19 cellular contexts compared by ENCODE assay signal in the genomic region with DNA sequence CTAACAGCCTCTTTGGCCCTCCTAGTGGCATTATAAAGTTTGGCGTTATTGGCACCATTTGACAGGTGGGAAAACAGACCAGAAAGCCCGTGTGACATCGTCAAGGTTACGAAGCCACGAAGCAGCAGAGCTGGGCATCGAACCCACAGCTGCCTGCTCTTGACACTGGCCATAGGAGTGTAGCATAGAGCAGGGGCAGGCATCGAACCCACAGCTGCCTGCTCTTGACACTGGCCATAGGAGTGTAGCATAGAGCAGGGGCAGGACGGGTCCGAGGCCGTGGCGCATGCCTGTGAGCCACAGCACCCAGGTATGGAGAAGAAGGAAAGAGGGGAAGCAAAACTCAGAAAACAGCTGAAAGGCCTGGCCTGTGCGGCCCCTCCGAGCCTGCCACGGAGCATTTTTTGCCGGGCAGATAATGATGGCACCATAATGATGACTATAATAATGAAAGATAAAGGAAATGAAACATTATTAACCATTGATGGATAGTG. TPM values are rescaled to one million over a fixed set of nuclear protein-coding genes. Genes with fewer than 3 reads are reported as not detected.
DNase-seq lines count a peak whose midpoint lies in the region; ATAC-seq and TF ChIP-seq lines count a peak whose summit lies in the region.
"Had no signal": no experiment of that assay in that cellular context is flagged by ENCODE, and none has a peak within 500 bp of the region (broad histone marks: within the 10 kb centered on the region; RNA-seq: fewer than 3 reads in every experiment).

No MANE protein-coding gene starts in this region.

- H3K23ac ChIP-seq in mesenchymal stem cell (ENCODE audit: low read length in 2 of 2), result no peak overlapping the region

- H3K36me3 ChIP-seq in mesenchymal stem cell (ENCODE audit: control insufficient read depth in 1 of 2, insufficient read depth in 2 of 2, low read depth in 1 of 2, low read length in 2 of 2) (peaks cover 0 to 8% of the 10 kb centered on the region in 2 experiments), MG63 (no peaks in the 10 kb centered on the region)
- H3K36me3 ChIP-seq: BE2C, BLaER1 had no signal

- no peak overlapping the region for H3K14ac ChIP-seq in mesenchymal stem cell (ENCODE audit: low read length in 2 of 2)

- no peak overlapping the region for H3K18ac ChIP-seq in mesenchymal stem cell (ENCODE audit: low read depth in 1 of 2, low read length in 2 of 2)

- no peak overlapping the region for H2AK5ac ChIP-seq in mesenchymal stem cell (ENCODE audit: low read length, severe bottlenecking)

- no peak overlapping the region for H3K4ac ChIP-seq in mesenchymal stem cell (ENCODE audit: low read depth in 1 of 2, low read length in 2 of 2)

- no peak overlapping the region for H2BK120ac ChIP-seq in mesenchymal stem cell (ENCODE audit: low read depth, low read length)

- no peak overlapping the region for H3K27ac ChIP-seq in mesenchymal stem cell (ENCODE audit: low read length, poor library complexity, severe bottlenecking)
- H3K27ac ChIP-seq: BLaER1 had no signal

- H3K27me3 ChIP-seq in mesenchymal stem cell (ENCODE audit: control insufficient read depth in 1 of 2, insufficient read depth in 1 of 2, low read length in 2 of 2), result peaks cover 0 to 3% of the 10 kb centered on the region in 2 experiments
- no peaks in the 10 kb centered on the region for H3K27me3 ChIP-seq in MG63
- H3K27me3 ChIP-seq: BE2C, BLaER1 had no signal

- H4K8ac ChIP-seq in mesenchymal stem cell (ENCODE audit: low read length), result no peak overlapping the region

- peaks cover 20% of the 10 kb centered on the region for H3K79me1 ChIP-seq in mesenchymal stem cell (replicated peaks; ENCODE audit: low read length, poor library complexity, severe bottlenecking)

- H3K9me3 ChIP-seq in mesenchymal stem cell (ENCODE audit: control insufficient read depth, low read length), result no peaks in the 10 kb centered on the region
- no peaks in the 10 kb centered on the region for H3K9me3 ChIP-seq in MG63

- no peak overlapping the region for H3K27ac Mint-ChIP-seq in chondrocyte (ENCODE audit: unreplicated experiment)
- H3K27ac Mint-ChIP-seq: CD14-positive monocyte; CD4-positive, alpha-beta memory T cell; CD4-positive, CD25-positive, alpha-beta regulatory T cell; CD8-positive, alpha-beta memory T cell had no signal

- no peak overlapping the region for H3K4me2 ChIP-seq in mesenchymal stem cell (ENCODE audit: low read length, poor library complexity, severe bottlenecking)
- H3K4me2 ChIP-seq: BLaER1 had no signal

- no peak overlapping the region for H2BK12ac ChIP-seq in mesenchymal stem cell (ENCODE audit: low read length in 2 of 2)

- H4K91ac ChIP-seq in mesenchymal stem cell (ENCODE audit: low read length), result peak overlapping the region; percentile 21

- peaks cover 2% of the 10 kb centered on the region for H3K4me1 ChIP-seq in mesenchymal stem cell (ENCODE audit: control insufficient read depth, insufficient read depth, low read depth, low read length)
- H3K4me1 ChIP-seq: BE2C had no signal

- H3K9ac ChIP-seq in mesenchymal stem cell (ENCODE audit: low read length), result no peak overlapping the region
- H3K9ac ChIP-seq: BLaER1 had no signal

- H3K9me3 Mint-ChIP-seq in chondrocyte (ENCODE audit: low read depth), result no peaks in the 10 kb centered on the region

- no peak overlapping the region for H3K4me3 Mint-ChIP-seq in chondrocyte (ENCODE audit: unreplicated experiment)
- H3K4me3 Mint-ChIP-seq: CD14-positive monocyte; CD4-positive, alpha-beta memory T cell; CD4-positive, CD25-positive, alpha-beta regulatory T cell; CD8-positive, alpha-beta memory T cell had no signal

- no peaks in the 10 kb centered on the region for H3K36me3 Mint-ChIP-seq in chondrocyte (ENCODE audit: low read depth)
- H3K36me3 Mint-ChIP-seq: CD14-positive monocyte; CD4-positive, alpha-beta memory T cell; CD4-positive, CD25-positive, alpha-beta regulatory T cell; CD8-positive, alpha-beta memory T cell had no signal

- no peaks in the 10 kb centered on the region for H3K4me1 Mint-ChIP-seq in chondrocyte (ENCODE audit: low read depth)
- H3K4me1 Mint-ChIP-seq: CD14-positive monocyte; CD8-positive, alpha-beta memory T cell had no signal

- 94% methylated on average over 11 of the region's 15 CpGs for WGBS in mesenchymal stem cell

- no peaks in the 10 kb centered on the region for H3K27me3 Mint-ChIP-seq in chondrocyte (ENCODE audit: low read depth)
- H3K27me3 Mint-ChIP-seq: CD4-positive, alpha-beta memory T cell; CD8-positive, alpha-beta memory T cell had no signal

- no peak for ATAC-seq in HG02610 (IDR thresholded peaks at IDR 0.05; ENCODE audit: unreplicated experiment)

- H2BK5ac ChIP-seq in mesenchymal stem cell (ENCODE audit: low read depth, low read length, poor library complexity, severe bottlenecking), result no peak overlapping the region

- DNase-seq in chondrocyte (ENCODE audit: low spot score), result peak; percentile 56
- no peak for DNase-seq in mesenchymal stem cell
- DNase-seq in NCI-H524 treated with DMSO at 0.1 percent for 48 hours (lab: John Stamatoyannopoulos, UW), result no peak
- DNase-seq in MG63, result no peak
- DNase-seq: 8988T; ACHN; BE2C; C1 segment of cervical spinal cord; CD4-positive, alpha-beta memory T cell; CD4-positive, CD25-positive, alpha-beta regulatory T cell; CD8-positive, alpha-beta memory T cell; COR-L47; DMS 273 treated with DMSO at 0.1 percent for 48 hours; DMS153; DMS79 treated with DMSO at 0.1 percent for 48 hours; GF-D8 had no signal

- no peak overlapping the region for H2BK15ac ChIP-seq in mesenchymal stem cell (ENCODE audit: low read depth, poor library complexity, severe bottlenecking)

- H2AFZ ChIP-seq in mesenchymal stem cell (ENCODE audit: low read depth, low read length), result no peak overlapping the region

- H3K4me3 ChIP-seq in mesenchymal stem cell (ENCODE audit: insufficient read depth in 1 of 2, low read depth in 1 of 2, low read length in 2 of 2) (no peak overlapping the region), MG63 (no peak overlapping the region)
- H3K4me3 ChIP-seq: BLaER1 had no signal

- no peak for TF ChIP-seq CTCF in chondrocyte (IDR thresholded peaks at IDR 0.05)

RNA-seq across cellular contexts. Expression of gene CDH4, which starts 33.1 kb away (rescaled TPM):
- 0.48 to 1.1 TPM (median 0.99 TPM) in 3 replicates for total RNA-seq in chondrocyte
- polyA plus RNA-seq in mesenchymal stem cell (2013, experiment 1 of 2), result 11.5 TPM
- polyA plus RNA-seq in mesenchymal stem cell (2013, experiment 2 of 2), result 11.1 TPM
- not detected in 2 replicates for total RNA-seq in MG63 (2014; rRNA removed; shearing (Covaris generic); ENCODE audit: low replicate concordance)
- total RNA-seq: CD8-positive, alpha-beta memory T cell had no signal
- polyA plus RNA-seq: CD14-positive monocyte had no signal
